ENCODE assay signal across 39 cellular contexts in genomic region chr17:61722398-61722797, GRCh38.
"Had no signal": no experiment of that assay in that cellular context is flagged by ENCODE, and none has a peak within 500 bp of the region (broad histone marks: within the 10 kb centered on the region; RNA-seq: fewer than 3 reads in every experiment).

No MANE protein-coding gene starts in this region.

- H3K9me3 ChIP-seq: adrenal gland, ascending aorta, body of pancreas had no signal

- H3K4me1 ChIP-seq: adrenal gland, ascending aorta, body of pancreas, breast epithelium had no signal

- H3K27ac Mint-ChIP-seq: activated naive CD4-positive, alpha-beta T cell treated with anti-CD3 and anti-CD28 coated beads for 36 hours; activated naive CD4-positive, alpha-beta T cell treated with anti-CD3 and anti-CD28 coated beads, Interleukin-2, amount 10 ng/mL, durations not matched to agents 7 days and 5 days; activated naive CD4-positive, alpha-beta T cell treated with anti-CD3 and anti-CD28 coated beads, Interleukin-2, amount 50 U/mL, for 24 hours; activated naive CD4-positive, alpha-beta T cell treated with anti-CD3 and anti-CD28 coated beads, Interleukin-2, amount 50 U/mL, for 72 hours; activated naive CD8-positive, alpha-beta T cell; activated naive CD8-positive, alpha-beta T cell treated with anti-CD3 and anti-CD28 coated beads for 36 hours; activated naive CD8-positive, alpha-beta T cell treated with anti-CD3 and anti-CD28 coated beads, Interleukin-2, amount 10 ng/mL, durations not matched to agents 7 days and 5 days; activated naive CD8-positive, alpha-beta T cell treated with anti-CD3 and anti-CD28 coated beads, Interleukin-2, amount 50 U/mL, for 24 hours; activated T-cell treated with anti-CD3 and anti-CD28 coated beads, Interleukin-2, amount 50 U/mL, for 72 hours; activated T-helper 1 cell treated with anti-CD3 and anti-CD28 coated beads, Interleukin-12 subunit alpha, Interleukin-12 subunit beta, Interleukin-2, Interleukin-4 antibody, amounts not matched to agents 30 ng/mL and 10 ng/mL and 1 ng/mL, durations not matched to agents 14 hours and 24 hours and 36 hours; activated T-helper 17 cell treated with anti-CD3 and anti-CD28 coated beads, Interleukin-2, amount 50 U/mL, for 72 hours; activated T-helper 2 cell treated with anti-CD3 and anti-CD28 coated beads, Interferon-gamma antibody, Interleukin-2, Interleukin-4, amounts not matched to agents 10 μg/mL and 5 μg/mL and 100 μg/mL, durations not matched to agents 14 hours and 24 hours and 36 hours; brain had no signal

- ATAC-seq: activated naive CD4-positive, alpha-beta T cell treated with anti-CD3 and anti-CD28 coated beads, Interleukin-2, amount 50 U/mL, for 72 hours; activated naive CD8-positive, alpha-beta T cell treated with anti-CD3 and anti-CD28 coated beads, Interleukin-2, amount 50 U/mL, for 24 hours; activated T-cell treated with anti-CD3 and anti-CD28 coated beads, Interleukin-2, amount 50 U/mL, for 4 hours; activated T-cell treated with anti-CD3 and anti-CD28 coated beads, Interleukin-2, amount 50 U/mL, for 72 hours; activated T-helper 17 cell treated with anti-CD3 and anti-CD28 coated beads, Interleukin-2, amount 50 U/mL, for 72 hours; body of pancreas had no signal

- H3K4me1 Mint-ChIP-seq: activated naive CD4-positive, alpha-beta T cell treated with anti-CD3 and anti-CD28 coated beads, Interleukin-2, amount 10 ng/mL, durations not matched to agents 7 days and 5 days; activated naive CD4-positive, alpha-beta T cell treated with anti-CD3 and anti-CD28 coated beads, Interleukin-2, amount 50 U/mL, for 24 hours; activated naive CD8-positive, alpha-beta T cell treated with anti-CD3 and anti-CD28 coated beads for 36 hours; activated naive CD8-positive, alpha-beta T cell treated with anti-CD3 and anti-CD28 coated beads, Interleukin-2, amount 10 ng/mL, durations not matched to agents 7 days and 5 days; activated naive CD8-positive, alpha-beta T cell treated with anti-CD3 and anti-CD28 coated beads, Interleukin-2, amount 50 U/mL, for 24 hours; activated T-helper 17 cell treated with anti-CD3 and anti-CD28 coated beads, Interleukin-2, amount 50 U/mL, for 72 hours; brain; central memory CD8-positive, alpha-beta T cell had no signal

- FAIRE-seq: astrocyte, bronchial epithelial cell, colon had no signal

- H3K27me3 ChIP-seq: adrenal gland, ascending aorta, body of pancreas, brain microvascular endothelial cell, breast epithelium, cardiac muscle cell had no signal

- H3K27me3 Mint-ChIP-seq: activated naive CD4-positive, alpha-beta T cell treated with anti-CD3 and anti-CD28 coated beads, Interleukin-2, amount 10 ng/mL, durations not matched to agents 7 days and 5 days; activated naive CD4-positive, alpha-beta T cell treated with anti-CD3 and anti-CD28 coated beads, Interleukin-2, amount 50 U/mL, for 24 hours; activated naive CD8-positive, alpha-beta T cell; activated naive CD8-positive, alpha-beta T cell treated with anti-CD3 and anti-CD28 coated beads for 36 hours; activated naive CD8-positive, alpha-beta T cell treated with anti-CD3 and anti-CD28 coated beads, Interleukin-2, amount 10 ng/mL, durations not matched to agents 7 days and 5 days; activated naive CD8-positive, alpha-beta T cell treated with anti-CD3 and anti-CD28 coated beads, Interleukin-2, amount 50 U/mL, for 24 hours; activated T-helper 17 cell treated with anti-CD3 and anti-CD28 coated beads, Interleukin-2, amount 50 U/mL, for 72 hours; brain; central memory CD8-positive, alpha-beta T cell had no signal

- H3K36me3 ChIP-seq: adrenal gland, ascending aorta, brain microvascular endothelial cell, breast epithelium, cardiac muscle cell had no signal

- H3K27ac ChIP-seq: adrenal gland, ascending aorta, body of pancreas, brain microvascular endothelial cell, breast epithelium, cardiac muscle cell had no signal

- H3K4me3 ChIP-seq: adrenal gland, ascending aorta, body of pancreas, breast epithelium, cardiac muscle cell had no signal

- DNase-seq: activated effector memory CD4-positive, alpha-beta T cell treated with anti-CD3 and anti-CD28 coated beads, Interleukin-2, amount 50 U/mL, for 16 hours; activated effector memory CD4-positive, alpha-beta T cell treated with Interleukin-2 at 50 U/mL for 16 hours; activated gamma-delta T cell; activated gamma-delta T cell treated with Interleukin-2 at 50 U/mL for 16 hours; activated naive CD4-positive, alpha-beta T cell; activated naive CD4-positive, alpha-beta T cell treated with anti-CD3 and anti-CD28 coated beads for 36 hours; activated naive CD4-positive, alpha-beta T cell treated with anti-CD3 and anti-CD28 coated beads, Interleukin-2, amount 10 ng/mL, durations not matched to agents 7 days and 5 days; activated naive CD4-positive, alpha-beta T cell treated with anti-CD3 and anti-CD28 coated beads, Interleukin-2, amount 50 U/mL, for 16 hours; activated naive CD4-positive, alpha-beta T cell treated with Interleukin-2 at 50 U/mL for 16 hours; activated naive CD8-positive, alpha-beta T cell treated with anti-CD3 and anti-CD28 coated beads for 36 hours; activated naive CD8-positive, alpha-beta T cell treated with anti-CD3 and anti-CD28 coated beads, Interleukin-2, amount 10 ng/mL, durations not matched to agents 7 days and 5 days; activated naive CD8-positive, alpha-beta T cell treated with anti-CD3 and anti-CD28 coated beads, Interleukin-2, amount 50 U/mL, for 24 hours; activated T-cell treated with anti-CD3 and anti-CD28 coated beads, Interleukin-2, amount 50 U/mL, for 4 hours; activated T-cell treated with anti-CD3 and anti-CD28 coated beads, Interleukin-2, amount 50 U/mL, for 48 hours; activated T-cell treated with anti-CD3 and anti-CD28 coated beads, Interleukin-2, amount 50 U/mL, for 72 hours; adrenal gland; amniotic stem cell; amygdala; anterior cingulate cortex; aorta; body of pancreas; brain microvascular endothelial cell; caudate nucleus; central memory CD4-positive, alpha-beta T cell; cerebellar nuclear complex had no signal

- H3K4me3 Mint-ChIP-seq: activated naive CD4-positive, alpha-beta T cell treated with anti-CD3 and anti-CD28 coated beads for 36 hours; activated naive CD4-positive, alpha-beta T cell treated with anti-CD3 and anti-CD28 coated beads, Interleukin-2, amount 10 ng/mL, durations not matched to agents 7 days and 5 days; activated naive CD4-positive, alpha-beta T cell treated with anti-CD3 and anti-CD28 coated beads, Interleukin-2, amount 50 U/mL, for 24 hours; activated naive CD8-positive, alpha-beta T cell; activated naive CD8-positive, alpha-beta T cell treated with anti-CD3 and anti-CD28 coated beads for 36 hours; activated naive CD8-positive, alpha-beta T cell treated with anti-CD3 and anti-CD28 coated beads, Interleukin-2, amount 10 ng/mL, durations not matched to agents 7 days and 5 days; activated naive CD8-positive, alpha-beta T cell treated with anti-CD3 and anti-CD28 coated beads, Interleukin-2, amount 50 U/mL, for 24 hours; activated T-cell treated with anti-CD3 and anti-CD28 coated beads, Interleukin-2, amount 50 U/mL, for 4 hours; activated T-cell treated with anti-CD3 and anti-CD28 coated beads, Interleukin-2, amount 50 U/mL, for 72 hours; activated T-helper 1 cell treated with anti-CD3 and anti-CD28 coated beads, Interleukin-12 subunit alpha, Interleukin-12 subunit beta, Interleukin-2, Interleukin-4 antibody, amounts not matched to agents 30 ng/mL and 10 ng/mL and 1 ng/mL, durations not matched to agents 14 hours and 24 hours and 36 hours; activated T-helper 17 cell treated with anti-CD3 and anti-CD28 coated beads, Interleukin-2, amount 50 U/mL, for 72 hours; brain; central memory CD8-positive, alpha-beta T cell had no signal
